Comparison of ENCODE assay signal across 1 cellular context in the genomic region with DNA sequence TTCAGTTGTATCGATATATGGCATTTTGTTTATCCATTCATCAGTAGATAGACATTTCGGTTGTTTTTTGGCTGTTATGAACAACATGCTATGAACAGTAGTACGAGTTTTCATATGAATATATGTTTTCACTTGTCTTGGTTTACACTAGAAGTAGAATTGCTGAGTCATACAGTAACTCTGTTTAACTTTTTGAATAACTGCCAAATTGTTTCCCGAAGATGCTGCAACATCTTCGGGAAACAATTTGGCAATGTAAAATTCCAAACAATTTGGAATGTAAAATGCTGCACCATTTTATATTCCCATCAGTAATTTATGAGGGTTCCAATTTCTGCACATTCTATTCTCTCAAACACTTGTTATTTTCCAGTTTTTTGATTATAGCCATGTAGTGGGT.
TF ChIP-seq lines count a peak whose summit lies in the region.

No MANE protein-coding gene starts in this region.

TF ChIP-seq in HepG2, 621 proteins besides CTCF, POLR2A, EP300 and RAD21 (continued from another document):
- TF ChIP-seq, protein P1, sequence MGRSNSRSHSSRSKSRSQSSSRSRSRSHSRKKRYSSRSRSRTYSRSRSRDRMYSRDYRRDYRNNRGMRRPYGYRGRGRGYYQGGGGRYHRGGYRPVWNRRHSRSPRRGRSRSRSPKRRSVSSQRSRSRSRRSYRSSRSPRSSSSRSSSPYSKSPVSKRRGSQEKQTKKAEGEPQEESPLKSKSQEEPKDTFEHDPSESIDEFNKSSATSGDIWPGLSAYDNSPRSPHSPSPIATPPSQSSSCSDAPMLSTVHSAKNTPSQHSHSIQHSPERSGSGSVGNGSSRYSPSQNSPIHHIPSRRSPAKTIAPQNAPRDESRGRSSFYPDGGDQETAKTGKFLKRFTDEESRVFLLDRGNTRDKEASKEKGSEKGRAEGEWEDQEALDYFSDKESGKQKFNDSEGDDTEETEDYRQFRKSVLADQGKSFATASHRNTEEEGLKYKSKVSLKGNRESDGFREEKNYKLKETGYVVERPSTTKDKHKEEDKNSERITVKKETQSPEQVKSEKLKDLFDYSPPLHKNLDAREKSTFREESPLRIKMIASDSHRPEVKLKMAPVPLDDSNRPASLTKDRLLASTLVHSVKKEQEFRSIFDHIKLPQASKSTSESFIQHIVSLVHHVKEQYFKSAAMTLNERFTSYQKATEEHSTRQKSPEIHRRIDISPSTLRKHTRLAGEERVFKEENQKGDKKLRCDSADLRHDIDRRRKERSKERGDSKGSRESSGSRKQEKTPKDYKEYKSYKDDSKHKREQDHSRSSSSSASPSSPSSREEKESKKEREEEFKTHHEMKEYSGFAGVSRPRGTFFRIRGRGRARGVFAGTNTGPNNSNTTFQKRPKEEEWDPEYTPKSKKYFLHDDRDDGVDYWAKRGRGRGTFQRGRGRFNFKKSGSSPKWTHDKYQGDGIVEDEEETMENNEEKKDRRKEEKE (IDR thresholded peaks at IDR 0.05) = no peak
- TF ChIP-seq NAIF1 (CRISPR knock-in tag; IDR thresholded peaks at IDR 0.05; ENCODE audit: borderline replicate concordance) = no peak
- TF ChIP-seq ZNF292 (CRISPR knock-in tag; IDR thresholded peaks at IDR 0.05; ENCODE audit: borderline replicate concordance, low read depth) = no peak
- TF ChIP-seq TOE1 (CRISPR knock-in tag; IDR thresholded peaks at IDR 0.05) = no peak
